10 cellular contexts compared by ENCODE assay signal in the genomic region with DNA sequence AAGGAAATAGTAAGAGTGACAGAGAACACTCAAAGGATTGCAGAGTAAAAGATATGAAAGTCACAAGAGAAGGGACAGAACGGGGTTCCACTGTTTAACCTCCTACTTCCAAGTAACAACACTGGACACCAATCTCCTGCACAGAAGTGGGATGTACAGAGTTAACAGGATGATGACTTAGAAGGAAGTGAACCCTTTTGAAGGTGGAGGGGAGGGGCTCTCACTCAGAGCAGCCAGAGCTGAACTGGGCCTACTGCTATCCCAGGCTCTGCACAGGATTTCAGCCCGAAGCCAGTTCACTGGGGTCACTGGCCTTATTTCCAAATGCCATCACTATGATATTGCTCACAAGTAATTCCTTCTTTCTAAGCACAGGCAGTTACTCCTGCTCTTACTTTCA.
DNase-seq lines count a peak whose midpoint lies in the region; ATAC-seq, FAIRE-seq and TF ChIP-seq lines count a peak whose summit lies in the region.
"Had no signal": no experiment of that assay in that cellular context is flagged by ENCODE, and none has a peak within 500 bp of the region (broad histone marks: within the 10 kb centered on the region; RNA-seq: fewer than 3 reads in every experiment).

No MANE protein-coding gene starts in this region.

- POLR2A ChIA-PET in CD4-positive, alpha-beta memory T cell (lab: Charles Lee; ENCODE audit: partially characterized antibody): no interaction called here

- no peak overlapping the region for H3K4me3 Mint-ChIP-seq in activated naive CD4-positive, alpha-beta T cell treated with anti-CD3 and anti-CD28 coated beads, Interleukin-2, amount 10 ng/mL, durations not matched to agents 7 days and 5 days
- H3K4me3 Mint-ChIP-seq in CD4-positive, alpha-beta memory T cell: peak overlapping the region in 2 of 8 donors; percentile 11 to 23

- H3K4me1 Mint-ChIP-seq in activated naive CD4-positive, alpha-beta T cell treated with anti-CD3 and anti-CD28 coated beads, Interleukin-2, amount 10 ng/mL, durations not matched to agents 7 days and 5 days: peaks cover 73% of the 10 kb centered on the region
- peaks cover 0 to 16% (median 3%) of the 10 kb centered on the region in 4 donors for H3K4me1 Mint-ChIP-seq in CD4-positive, alpha-beta memory T cell

- no peaks in the 10 kb centered on the region for H3K27me3 ChIP-seq in thoracic aorta (replicated peaks; ENCODE audit: insufficient read depth)
- H3K27me3 ChIP-seq in CD4-positive, alpha-beta memory T cell (ENCODE audit: insufficient read depth, low read length): no peaks in the 10 kb centered on the region

- H3K27ac Mint-ChIP-seq in activated naive CD4-positive, alpha-beta T cell treated with anti-CD3 and anti-CD28 coated beads, Interleukin-2, amount 10 ng/mL, durations not matched to agents 7 days and 5 days: peak overlapping the region; percentile 34
- H3K27ac Mint-ChIP-seq in CD4-positive, alpha-beta memory T cell: no peak overlapping the region
- H3K27ac Mint-ChIP-seq: activated T-cell treated with anti-CD3 and anti-CD28 coated beads, Interleukin-2, amount 50 U/mL, for 72 hours had no signal

- peaks cover 3% of the 10 kb centered on the region for H3K9me3 Mint-ChIP-seq in activated naive CD4-positive, alpha-beta T cell treated with anti-CD3 and anti-CD28 coated beads, Interleukin-2, amount 10 ng/mL, durations not matched to agents 7 days and 5 days
- H3K9me3 Mint-ChIP-seq in CD4-positive, alpha-beta memory T cell: peaks cover 0 to 2% (median 0%) of the 10 kb centered on the region in 8 donors
- H3K9me3 Mint-ChIP-seq: activated T-cell treated with anti-CD3 and anti-CD28 coated beads, Interleukin-2, amount 50 U/mL, for 72 hours had no signal

- H3K9me3 ChIP-seq in kidney (ENCODE audit: control insufficient read depth in 1 of 2, low read length in 2 of 2) (no peaks in the 10 kb centered on the region), thoracic aorta (no peaks in the 10 kb centered on the region)
- H3K9me3 ChIP-seq in CD4-positive, alpha-beta memory T cell (ENCODE audit: control insufficient read depth in 1 of 2, low read length in 2 of 2): no peaks in the 10 kb centered on the region

- H3K27ac ChIP-seq in kidney (ENCODE audit: low read depth in 2 of 2, low read length in 2 of 2): peak overlapping the region; percentile 25 to 36
- no peak overlapping the region for H3K27ac ChIP-seq in thoracic aorta
- H3K27ac ChIP-seq in CD4-positive, alpha-beta memory T cell (ENCODE audit: low read depth, low read length): no peak overlapping the region

- intact Hi-C loops in kidney (cut with DNase I): no loop called here
- intact Hi-C loops in CD4-positive, alpha-beta memory T cell (cut with micrococcal nuclease): no loop called here

- ATAC-seq in thoracic aorta (ENCODE audit: insufficient number of reproducible peaks, low FRiP score, low read depth): peak; percentile 50

- DNase-seq in activated naive CD4-positive, alpha-beta T cell treated with anti-CD3 and anti-CD28 coated beads, Interleukin-2, amount 10 ng/mL, durations not matched to agents 7 days and 5 days: peak; percentile 44
- DNase-seq in activated naive CD4-positive, alpha-beta T cell (lab: John Stamatoyannopoulos, UW): no peak
- peak; percentile 24 for DNase-seq in UCSD-AML1 (lab: John Stamatoyannopoulos, UW; ENCODE audit: unreplicated experiment)
- peak; percentile 76 for DNase-seq in kidney
- DNase-seq in thoracic aorta (ENCODE audit: low spot score): no peak
- DNase-seq in inferior parietal cortex (ENCODE audit: extremely low spot score): no peak
- no peak for DNase-seq in CD4-positive, alpha-beta memory T cell
- no peak for DNase-seq in stimulated activated CD4-positive, alpha-beta T cell treated with anti-CD3 and anti-CD28 coated beads, Interleukin-1b, Interleukin-23, amount 100 ng/mL, for 48 hours
- DNase-seq: activated T-cell treated with anti-CD3 and anti-CD28 coated beads, Interleukin-2, amount 50 U/mL, for 72 hours; NCI-H748 treated with DMSO at 0.1 percent for 48 hours had no signal

- no peak for FAIRE-seq in kidney (lab: Jason Lieb, UNC)

- peaks cover 16% of the 10 kb centered on the region in 2 donors for H3K4me1 ChIP-seq in kidney (ENCODE audit: control insufficient read depth in 1 of 2, insufficient read depth in 1 of 2, low read depth in 1 of 2, low read length in 2 of 2)
- H3K4me1 ChIP-seq in thoracic aorta (ENCODE audit: control insufficient read depth in 1 of 2, low read depth in 2 of 2): no peaks in the 10 kb centered on the region
- no peaks in the 10 kb centered on the region for H3K4me1 ChIP-seq in CD4-positive, alpha-beta memory T cell (ENCODE audit: insufficient read depth, low read length)

- H3K36me3 Mint-ChIP-seq in activated naive CD4-positive, alpha-beta T cell treated with anti-CD3 and anti-CD28 coated beads, Interleukin-2, amount 10 ng/mL, durations not matched to agents 7 days and 5 days: peaks cover 6% of the 10 kb centered on the region
- H3K36me3 Mint-ChIP-seq in CD4-positive, alpha-beta memory T cell: no peaks in the 10 kb centered on the region

- peak overlapping the region in 1 of 2 donors; percentile 1 for H3K9ac ChIP-seq in kidney (ENCODE audit: low read length in 2 of 2)

- CTCF ChIA-PET in activated naive CD4-positive, alpha-beta T cell treated with anti-CD3 and anti-CD28 coated beads, Interleukin-2, amount 10 ng/mL, durations not matched to agents 7 days and 5 days (lab: Charles Lee): no interaction called here
- CTCF ChIA-PET in CD4-positive, alpha-beta memory T cell (lab: Charles Lee; ENCODE audit: partially characterized antibody): no interaction called here

- peak overlapping the region in 1 of 2 donors; percentile 20 for H3K4me3 ChIP-seq in kidney (ENCODE audit: low read length in 2 of 2)
- H3K4me3 ChIP-seq in thoracic aorta: no peak overlapping the region
- H3K4me3 ChIP-seq in CD4-positive, alpha-beta memory T cell (ENCODE audit: low read length in 2 of 2): no peak overlapping the region

- no peak for TF ChIP-seq CTCF in kidney (IDR thresholded peaks at IDR 0.05; ENCODE audit: borderline replicate concordance, extremely low read depth, insufficient read depth)
- no peak for TF ChIP-seq CTCF in thoracic aorta (IDR thresholded peaks at IDR 0.05)

- H3K27me3 Mint-ChIP-seq in activated naive CD4-positive, alpha-beta T cell treated with anti-CD3 and anti-CD28 coated beads, Interleukin-2, amount 10 ng/mL, durations not matched to agents 7 days and 5 days: peaks cover 4% of the 10 kb centered on the region
- H3K27me3 Mint-ChIP-seq in CD4-positive, alpha-beta memory T cell: peaks cover 0 to 5% of the 10 kb centered on the region in 2 donors

- H3K36me3 ChIP-seq in kidney (ENCODE audit: control insufficient read depth in 1 of 2, insufficient read depth in 2 of 2, low read length in 2 of 2) (no peaks in the 10 kb centered on the region), thoracic aorta (no peaks in the 10 kb centered on the region)
- H3K36me3 ChIP-seq in CD4-positive, alpha-beta memory T cell (ENCODE audit: insufficient read depth, low read length): no peaks in the 10 kb centered on the region

Comparison
In these comparisons a context has a peak if more than half of its experiments do, and no peak if none do; other contexts are left out.
1. DNase-seq: peak in activated naive CD4-positive, alpha-beta T cell treated with anti-CD3 and anti-CD28 coated beads, Interleukin-2, amount 10 ng/mL, durations not matched to agents 7 days and 5 days (single experiment), UCSD-AML1 (single experiment) and kidney (single experiment); none in activated naive CD4-positive, alpha-beta T cell (0 of 4), thoracic aorta (single experiment), inferior parietal cortex (single experiment), CD4-positive, alpha-beta memory T cell (0 of 5) and stimulated activated CD4-positive, alpha-beta T cell treated with anti-CD3 and anti-CD28 coated beads, Interleukin-1b, Interleukin-23, amount 100 ng/mL, for 48 hours (single experiment).
2. H3K27ac ChIP-seq: peak in kidney (2 of 2); none in thoracic aorta (0 of 2) and CD4-positive, alpha-beta memory T cell (single experiment).